In the genomic region with DNA sequence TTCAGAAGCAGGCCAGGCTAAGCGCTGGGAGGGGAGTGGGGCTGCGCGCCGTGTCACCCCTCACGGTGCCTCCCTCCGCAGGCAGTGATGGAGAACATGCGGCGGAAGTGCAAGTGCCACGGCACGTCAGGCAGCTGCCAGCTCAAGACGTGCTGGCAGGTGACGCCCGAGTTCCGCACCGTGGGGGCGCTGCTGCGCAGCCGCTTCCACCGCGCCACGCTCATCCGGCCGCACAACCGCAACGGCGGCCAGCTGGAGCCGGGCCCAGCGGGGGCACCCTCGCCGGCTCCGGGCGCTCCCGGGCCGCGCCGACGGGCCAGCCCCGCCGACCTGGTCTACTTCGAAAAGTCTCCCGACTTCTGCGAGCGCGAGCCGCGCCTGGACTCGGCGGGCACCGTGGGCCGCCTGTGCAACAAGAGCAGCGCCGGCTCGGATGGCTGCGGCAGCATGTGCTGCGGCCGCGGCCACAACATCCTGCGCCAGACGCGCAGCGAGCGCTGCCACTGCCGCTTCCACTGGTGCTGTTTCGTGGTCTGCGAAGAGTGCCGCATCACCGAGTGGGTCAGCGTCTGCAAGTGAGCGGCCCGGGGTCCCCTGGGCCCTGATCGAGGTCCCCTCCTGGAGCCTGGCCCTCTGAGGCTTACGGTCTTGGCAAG, we compare ENCODE assay signal across 1 cellular context.
TF ChIP-seq lines count a peak whose summit lies in the region.

No MANE protein-coding gene starts in this region.

TF ChIP-seq in IMR-90, 13 proteins besides CTCF, POLR2A, EP300 and RAD21:
- TF ChIP-seq MAZ (IDR thresholded peaks at IDR 0.05; ENCODE audit: borderline replicate concordance, low read depth, low read length) (no peak; the same call in 1 of the 2 replicates), CEBPB (IDR thresholded peaks at IDR 0.05; ENCODE audit: low read depth, low read length) (no peak), BHLHE40 (IDR thresholded peaks at IDR 0.05; ENCODE audit: low read depth, low read length) (peak; percentile 72), CHD1 (IDR thresholded peaks at IDR 0.05; ENCODE audit: low read depth, low read length) (no peak), RFX5 (IDR thresholded peaks at IDR 0.05; ENCODE audit: low read depth, low read length) (no peak), FOS (IDR thresholded peaks at IDR 0.05; ENCODE audit: low read depth, low read length) (no peak), MAFK (IDR thresholded peaks at IDR 0.05; ENCODE audit: low read depth, low read length) (no peak), NFE2L2 (IDR thresholded peaks at IDR 0.05; ENCODE audit: low read depth, low read length) (no peak), MXI1 (IDR thresholded peaks at IDR 0.05; ENCODE audit: borderline replicate concordance, low read depth, low read length) (peak; percentile 36; the same call in 1 of the 2 replicates)
- TF ChIP-seq, protein P1, sequence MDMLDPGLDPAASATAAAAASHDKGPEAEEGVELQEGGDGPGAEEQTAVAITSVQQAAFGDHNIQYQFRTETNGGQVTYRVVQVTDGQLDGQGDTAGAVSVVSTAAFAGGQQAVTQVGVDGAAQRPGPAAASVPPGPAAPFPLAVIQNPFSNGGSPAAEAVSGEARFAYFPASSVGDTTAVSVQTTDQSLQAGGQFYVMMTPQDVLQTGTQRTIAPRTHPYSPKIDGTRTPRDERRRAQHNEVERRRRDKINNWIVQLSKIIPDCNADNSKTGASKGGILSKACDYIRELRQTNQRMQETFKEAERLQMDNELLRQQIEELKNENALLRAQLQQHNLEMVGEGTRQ (IDR thresholded peaks at IDR 0.05; ENCODE audit: low read depth, low read length) = no peak
- TF ChIP-seq, protein P2, sequence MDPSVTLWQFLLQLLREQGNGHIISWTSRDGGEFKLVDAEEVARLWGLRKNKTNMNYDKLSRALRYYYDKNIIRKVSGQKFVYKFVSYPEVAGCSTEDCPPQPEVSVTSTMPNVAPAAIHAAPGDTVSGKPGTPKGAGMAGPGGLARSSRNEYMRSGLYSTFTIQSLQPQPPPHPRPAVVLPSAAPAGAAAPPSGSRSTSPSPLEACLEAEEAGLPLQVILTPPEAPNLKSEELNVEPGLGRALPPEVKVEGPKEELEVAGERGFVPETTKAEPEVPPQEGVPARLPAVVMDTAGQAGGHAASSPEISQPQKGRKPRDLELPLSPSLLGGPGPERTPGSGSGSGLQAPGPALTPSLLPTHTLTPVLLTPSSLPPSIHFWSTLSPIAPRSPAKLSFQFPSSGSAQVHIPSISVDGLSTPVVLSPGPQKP (IDR thresholded peaks at IDR 0.05; ENCODE audit: borderline replicate concordance, low read depth, low read length) = no peak
